In the genomic region with DNA sequence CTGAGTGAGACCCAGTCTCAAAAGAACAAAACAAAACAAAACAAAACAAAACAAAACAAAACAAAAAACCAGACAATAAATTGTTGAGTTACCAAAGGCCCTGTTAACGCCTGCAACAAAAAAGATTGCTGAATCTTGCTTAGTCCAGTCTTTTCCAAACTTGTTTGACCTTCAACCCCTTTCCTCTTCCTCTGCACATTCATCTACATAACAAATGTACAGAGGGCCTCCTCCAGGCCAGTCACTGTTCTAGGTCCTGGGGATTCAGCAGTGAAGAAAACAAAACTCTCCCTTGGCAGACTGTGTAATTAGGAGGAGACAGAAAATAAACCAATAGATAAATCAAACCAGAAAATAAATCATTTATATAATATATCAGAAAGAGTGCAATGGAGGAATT, we compare ENCODE assay signal across 31 cellular contexts.
"Had no signal": no experiment of that assay in that cellular context is flagged by ENCODE, and none has a peak within 500 bp of the region (broad histone marks: within the 10 kb centered on the region; RNA-seq: fewer than 3 reads in every experiment).

No MANE protein-coding gene starts in this region.

- H3K36me3 Mint-ChIP-seq: immature natural killer cell; naive thymus-derived CD4-positive, alpha-beta T cell; natural killer cell treated with Interleukin-12 subunit alpha and Interleukin-12 subunit beta and Interleukin-15 and Interleukin-18, amount 100 ng/mL, for 72 hours; stimulated activated naive B cell treated with anti-CD40 and anti-IgM and Interleukin-4, amounts not matched to agents 10 μg/mL and 1 μg/mL and 100 μg/mL, for 72 hours had no signal

- DNase-seq: hippocampal formation; immature natural killer cell; kidney; left colon; left ventricle myocardium inferior; midbrain; mucosa of descending colon; naive thymus-derived CD4-positive, alpha-beta T cell; occipital lobe; psoas muscle; stimulated activated CD4-positive, alpha-beta T cell treated with anti-CD3 and anti-CD28 coated beads, Interleukin-12 subunit alpha, Interleukin-12 subunit beta, amount 100 ng/mL, for 4 hours; stimulated activated CD4-positive, alpha-beta T cell treated with anti-CD3 and anti-CD28 coated beads, Interleukin-15, amount 100 ng/mL, for 24 hours; stimulated activated CD4-positive, alpha-beta T cell treated with anti-CD3 and anti-CD28 coated beads, Interleukin-2, amount 100 ng/mL, for 24 hours; stimulated activated CD4-positive, alpha-beta T cell treated with anti-CD3 and anti-CD28 coated beads, Interleukin-4, amount 100 ng/mL, for 1 hour; stimulated activated naive B cell treated with anti-CD40 and anti-IgM and Interleukin-4, amounts not matched to agents 10 μg/mL and 1 μg/mL and 100 μg/mL, for 72 hours; stimulated activated naive CD8-positive, alpha-beta T cell treated with anti-CD3 and anti-CD28 coated beads, Interleukin-15, Interleukin-2, amounts not matched to agents 100 U/mL and 50 U/mL, for 24 hours; stomach; testis; thyroid gland; transverse colon; upper lobe of left lung had no signal

- H3K27me3 ChIP-seq: neutrophil, right atrium auricular region, stomach, testis, thyroid gland, transverse colon, upper lobe of left lung, vagina had no signal

- H3K4me1 ChIP-seq: parathyroid adenoma, psoas muscle, testis, thyroid gland, transverse colon had no signal

- ATAC-seq: left colon; mucosa of descending colon; naive thymus-derived CD4-positive, alpha-beta T cell; natural killer cell treated with Interleukin-12 subunit alpha and Interleukin-12 subunit beta and Interleukin-15 and Interleukin-18, amount 100 ng/mL, for 72 hours; psoas muscle; sciatic nerve; stimulated activated naive B cell treated with anti-CD40 and anti-IgM and Interleukin-4, amounts not matched to agents 10 μg/mL and 1 μg/mL and 100 μg/mL, for 72 hours; stimulated activated naive CD8-positive, alpha-beta T cell treated with anti-CD3 and anti-CD28 coated beads, Interleukin-15, Interleukin-2, amounts not matched to agents 100 U/mL and 50 U/mL, for 24 hours had no signal

- H3K27ac Mint-ChIP-seq: immature natural killer cell; naive thymus-derived CD4-positive, alpha-beta T cell; natural killer cell treated with Interleukin-12 subunit alpha and Interleukin-12 subunit beta and Interleukin-15 and Interleukin-18, amount 100 ng/mL, for 72 hours; stimulated activated naive B cell treated with anti-CD40 and anti-IgM and Interleukin-4, amounts not matched to agents 10 μg/mL and 1 μg/mL and 100 μg/mL, for 72 hours had no signal

- H3K4me3 Mint-ChIP-seq: immature natural killer cell; naive thymus-derived CD4-positive, alpha-beta T cell; natural killer cell treated with Interleukin-12 subunit alpha and Interleukin-12 subunit beta and Interleukin-15 and Interleukin-18, amount 100 ng/mL, for 72 hours; neural crest cell; stimulated activated naive B cell treated with anti-CD40 and anti-IgM and Interleukin-4, amounts not matched to agents 10 μg/mL and 1 μg/mL and 100 μg/mL, for 72 hours had no signal

- H3K4me3 ChIP-seq: left ventricle myocardium inferior, lung, mucosa of descending colon, psoas muscle, right atrium auricular region, skin epidermis, stomach, testis, thyroid gland, transverse colon, upper lobe of left lung, vagina had no signal

- H3K4me1 Mint-ChIP-seq: immature natural killer cell; naive thymus-derived CD4-positive, alpha-beta T cell had no signal

- H3K27ac ChIP-seq: left ventricle myocardium inferior, neutrophil, parathyroid adenoma, psoas muscle, right atrium auricular region, skin epidermis, stomach, testis, thyroid gland, transverse colon, upper lobe of left lung, vagina had no signal

- H2AFZ ChIP-seq: parathyroid adenoma had no signal

- H3K9ac ChIP-seq: parathyroid adenoma had no signal

- H3K36me3 ChIP-seq: left ventricle myocardium inferior, neutrophil, right atrium auricular region, stomach, thyroid gland, transverse colon, upper lobe of left lung, vagina had no signal

- H3K9me3 ChIP-seq: left ventricle myocardium inferior, mucosa of descending colon, neutrophil, psoas muscle, right atrium auricular region, stomach, testis, thyroid gland, transverse colon, upper lobe of left lung, vagina had no signal

- FAIRE-seq: islet of Langerhans, kidney had no signal

- H3K27me3 Mint-ChIP-seq: naive thymus-derived CD4-positive, alpha-beta T cell; natural killer cell treated with Interleukin-12 subunit alpha and Interleukin-12 subunit beta and Interleukin-15 and Interleukin-18, amount 100 ng/mL, for 72 hours; stimulated activated naive B cell treated with anti-CD40 and anti-IgM and Interleukin-4, amounts not matched to agents 10 μg/mL and 1 μg/mL and 100 μg/mL, for 72 hours had no signal

- H3K9me3 Mint-ChIP-seq: stimulated activated naive B cell treated with anti-CD40 and anti-IgM and Interleukin-4, amounts not matched to agents 10 μg/mL and 1 μg/mL and 100 μg/mL, for 72 hours had no signal

- H3K79me2 ChIP-seq: parathyroid adenoma had no signal
